9 cellular contexts compared by ENCODE assay signal in the genomic region with DNA sequence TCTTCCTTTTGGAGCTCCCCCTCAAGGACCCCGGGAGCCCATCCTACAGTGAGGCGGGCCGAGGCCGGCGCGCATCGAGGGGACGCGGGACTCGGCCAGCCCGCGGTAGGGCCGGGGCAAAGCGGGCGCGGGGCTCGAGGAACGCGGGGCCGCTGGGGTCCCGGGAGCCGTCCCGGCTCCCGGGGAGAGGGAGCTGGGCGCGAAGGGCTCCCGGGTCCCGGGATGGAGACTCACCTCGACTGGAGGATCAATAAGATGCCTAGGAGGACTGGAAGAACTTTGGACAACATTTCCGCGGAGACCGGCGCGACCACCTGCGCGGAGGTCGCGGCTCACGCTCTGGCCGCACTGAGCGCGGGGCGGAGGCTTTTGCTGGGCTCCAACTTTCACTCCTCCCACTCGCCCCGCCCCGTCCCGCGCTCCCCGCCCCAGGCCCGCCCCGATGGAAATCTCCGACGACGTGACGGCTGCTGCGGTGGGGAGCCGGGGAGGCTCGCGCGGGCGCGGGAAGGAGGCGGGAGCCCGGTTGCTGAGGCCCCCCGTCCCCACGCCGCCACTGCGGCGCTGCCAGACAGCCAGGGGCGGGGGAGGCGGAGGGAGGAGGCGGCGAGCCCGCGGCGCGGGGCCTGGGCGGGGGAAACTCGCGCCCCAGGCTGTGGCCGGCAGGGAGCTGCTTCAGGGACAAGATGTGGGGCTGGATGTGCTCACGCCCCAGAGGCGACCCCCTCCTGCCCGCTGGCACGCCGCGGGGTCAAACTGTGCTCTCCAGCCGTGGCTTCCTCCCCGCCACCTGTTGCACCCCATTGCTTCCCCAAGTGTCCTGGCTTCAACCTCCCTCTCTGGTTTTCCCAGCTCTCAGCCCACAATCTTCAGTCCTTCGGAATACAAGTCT. TPM values are rescaled to one million over a fixed set of nuclear protein-coding genes. Genes with fewer than 3 reads are reported as not detected.
DNase-seq lines count a peak whose midpoint lies in the region; ATAC-seq, FAIRE-seq and TF ChIP-seq lines count a peak whose summit lies in the region.
"Had no signal": no experiment of that assay in that cellular context is flagged by ENCODE, and none has a peak within 500 bp of the region (broad histone marks: within the 10 kb centered on the region; RNA-seq: fewer than 3 reads in every experiment).

A gene with protein sequence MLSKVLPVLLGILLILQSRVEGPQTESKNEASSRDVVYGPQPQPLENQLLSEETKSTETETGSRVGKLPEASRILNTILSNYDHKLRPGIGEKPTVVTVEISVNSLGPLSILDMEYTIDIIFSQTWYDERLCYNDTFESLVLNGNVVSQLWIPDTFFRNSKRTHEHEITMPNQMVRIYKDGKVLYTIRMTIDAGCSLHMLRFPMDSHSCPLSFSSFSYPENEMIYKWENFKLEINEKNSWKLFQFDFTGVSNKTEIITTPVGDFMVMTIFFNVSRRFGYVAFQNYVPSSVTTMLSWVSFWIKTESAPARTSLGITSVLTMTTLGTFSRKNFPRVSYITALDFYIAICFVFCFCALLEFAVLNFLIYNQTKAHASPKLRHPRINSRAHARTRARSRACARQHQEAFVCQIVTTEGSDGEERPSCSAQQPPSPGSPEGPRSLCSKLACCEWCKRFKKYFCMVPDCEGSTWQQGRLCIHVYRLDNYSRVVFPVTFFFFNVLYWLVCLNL (minus strand): TSS at position 341 of the 892 bp plus-strand sequence. CDS start 51 bp downstream, at position 290.

- intact Hi-C loops in right cardiac atrium (cut with DNase I), result no loop called here
- intact Hi-C loops in gastrocnemius medialis (cut with DNase I; ENCODE audit: low total_unique reads), result no loop called here

- peak; percentile 32 to 64 for TF ChIP-seq POLR2A in gastrocnemius medialis (IDR thresholded peaks at IDR 0.05)

- H3K27ac ChIP-seq in right cardiac atrium (ENCODE audit: low read length), result peak within 1 kb of the TSS; percentile 20
- H3K27ac ChIP-seq in gastrocnemius medialis, result peak within 1 kb of the TSS; percentile 37 to 57 (median 52)
- H3K27ac ChIP-seq: BLaER1 had no signal

- in situ Hi-C loops in gastrocnemius medialis (cut with MboI; ENCODE audit: low sequenced_read_pairs in 4 of 4), result no loop called here

- no peaks in the 10 kb centered on the region for H3K9me3 Mint-ChIP-seq in activated naive CD8-positive, alpha-beta T cell treated with anti-CD3 and anti-CD28 coated beads, Interleukin-2, amount 50 U/mL, for 24 hours

- H3K27ac Mint-ChIP-seq in activated naive CD8-positive, alpha-beta T cell treated with anti-CD3 and anti-CD28 coated beads, Interleukin-2, amount 50 U/mL, for 24 hours, result no peak within 1 kb of the TSS

- no peaks in the 10 kb centered on the region for H3K4me1 Mint-ChIP-seq in activated naive CD8-positive, alpha-beta T cell treated with anti-CD3 and anti-CD28 coated beads, Interleukin-2, amount 50 U/mL, for 24 hours

- H3K4me3 ChIP-seq in right cardiac atrium (ENCODE audit: low read length) (peak within 1 kb of the TSS; percentile 89), gastrocnemius medialis (peak within 1 kb of the TSS; percentile 31 to 52 (median 42))
- H3K4me3 ChIP-seq: BLaER1 had no signal

- no peak for ATAC-seq in activated naive CD8-positive, alpha-beta T cell treated with anti-CD3 and anti-CD28 coated beads, Interleukin-2, amount 50 U/mL, for 24 hours
- peak; percentile 82 to 86 for ATAC-seq in right cardiac atrium
- peak; percentile 39 to 52 for ATAC-seq in gastrocnemius medialis
- no peak for ATAC-seq in HG02884 (IDR thresholded peaks at IDR 0.05; ENCODE audit: unreplicated experiment)
- no peak for ATAC-seq in GM18498 (IDR thresholded peaks at IDR 0.05; ENCODE audit: unreplicated experiment)

- H3K36me3 ChIP-seq in gastrocnemius medialis, result no peaks in the 10 kb centered on the region
- H3K36me3 ChIP-seq: BLaER1 had no signal

- H3K9me3 ChIP-seq in right cardiac atrium (ENCODE audit: control insufficient read depth, low read length), result no peaks in the 10 kb centered on the region
- no peaks in the 10 kb centered on the region for H3K9me3 ChIP-seq in gastrocnemius medialis

- peak; percentile 3 for DNase-seq in NCI-H146 (lab: John Stamatoyannopoulos, UW)
- DNase-seq in NCI-H146 treated with DMSO at 0.1 percent for 48 hours (lab: John Stamatoyannopoulos, UW; ENCODE audit: unreplicated experiment), result no peak
- DNase-seq in activated naive CD8-positive, alpha-beta T cell treated with anti-CD3 and anti-CD28 coated beads, Interleukin-2, amount 50 U/mL, for 24 hours, result peak; percentile 2
- DNase-seq in right cardiac atrium, result peak; percentile 58 to 85 (median 75)
- DNase-seq in gastrocnemius medialis, result no peak
- no peak for DNase-seq in urothelium cell line (ENCODE audit: low spot score)

- no peak for FAIRE-seq in urothelium cell line (lab: Jason Lieb, UNC)

- no peak for TF ChIP-seq CTCF in gastrocnemius medialis (IDR thresholded peaks at IDR 0.05 in 4 of 5, conservative IDR thresholded peaks at IDR 0.05 in 1 of 5)

- WGBS in right cardiac atrium, result 2% methylated on average over 81 of the region's 90 CpGs

- H3K36me3 Mint-ChIP-seq in activated naive CD8-positive, alpha-beta T cell treated with anti-CD3 and anti-CD28 coated beads, Interleukin-2, amount 50 U/mL, for 24 hours (ENCODE audit: low read depth), result no peaks in the 10 kb centered on the region

- H3K4me1 ChIP-seq in right cardiac atrium (ENCODE audit: control insufficient read depth, insufficient read depth, low read length), result peaks cover 2% of the 10 kb centered on the region
- H3K4me1 ChIP-seq in gastrocnemius medialis, result no peaks in the 10 kb centered on the region
- H3K4me1 ChIP-seq: BLaER1 had no signal

- no peak within 1 kb of the TSS for H3K4me3 Mint-ChIP-seq in activated naive CD8-positive, alpha-beta T cell treated with anti-CD3 and anti-CD28 coated beads, Interleukin-2, amount 50 U/mL, for 24 hours

- H3K27me3 Mint-ChIP-seq in activated naive CD8-positive, alpha-beta T cell treated with anti-CD3 and anti-CD28 coated beads, Interleukin-2, amount 50 U/mL, for 24 hours, result peaks cover 24% of the 10 kb centered on the region

- H3K27me3 ChIP-seq in right cardiac atrium (ENCODE audit: control insufficient read depth, insufficient read depth) (no peaks in the 10 kb centered on the region), gastrocnemius medialis (peaks cover 0 to 3% (median 0%) of the 10 kb centered on the region in 3 donors)

RNA-seq across cellular contexts. Expression of the gene that starts here (rescaled TPM):
- total RNA-seq in right cardiac atrium (10 to 100 TPM; 11.7 to 15.3 (median 12.4) TPM), gastrocnemius medialis (1 to 10 TPM in 3 of 4 donors, under 1 TPM in 1; 0.26 to 4.8 (median 2.3) TPM)
- 8.8 TPM for polyA plus RNA-seq in right cardiac atrium

Comparison
In these comparisons a context has a peak if more than half of its experiments do, and no peak if none do; other contexts are left out.
1. DNase-seq: peak in NCI-H146 (single experiment), activated naive CD8-positive, alpha-beta T cell treated with anti-CD3 and anti-CD28 coated beads, Interleukin-2, amount 50 U/mL, for 24 hours (single experiment) and right cardiac atrium (3 of 3); none in NCI-H146 treated with DMSO at 0.1 percent for 48 hours (single experiment), gastrocnemius medialis (0 of 2) and urothelium cell line (single experiment).
2. ATAC-seq: peak in right cardiac atrium (2 of 2) and gastrocnemius medialis (2 of 2); none in activated naive CD8-positive, alpha-beta T cell treated with anti-CD3 and anti-CD28 coated beads, Interleukin-2, amount 50 U/mL, for 24 hours (single experiment), HG02884 (single experiment) and GM18498 (single experiment).